Comparison of ENCODE assay signal across 8 cellular contexts in the genomic region with DNA sequence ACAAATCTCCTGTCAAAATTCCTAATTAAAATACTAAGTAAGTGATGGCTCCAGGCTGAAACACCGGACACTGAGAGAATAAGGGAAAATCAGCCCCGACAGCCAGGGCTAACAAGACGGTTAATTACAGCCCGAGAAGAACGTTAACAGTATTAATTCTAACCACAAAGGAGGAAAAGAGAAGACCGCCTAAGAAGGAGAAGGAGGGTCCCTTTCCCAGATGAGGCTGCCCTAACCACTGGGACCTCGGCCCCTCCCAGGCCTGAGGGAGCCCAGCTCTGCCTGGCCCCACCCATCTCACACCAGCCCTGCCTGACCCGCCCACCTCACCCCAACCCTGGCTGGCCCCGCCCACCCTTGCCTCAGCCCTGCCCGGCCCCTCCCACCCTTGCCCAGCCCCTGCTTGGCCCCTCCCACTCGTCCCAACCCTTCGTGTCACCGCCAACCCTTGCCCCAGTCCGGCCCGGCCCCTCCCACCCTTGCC. TPM values are rescaled to one million over a fixed set of nuclear protein-coding genes. Genes with fewer than 3 reads are reported as not detected.
DNase-seq lines count a peak whose midpoint lies in the region; ATAC-seq and TF ChIP-seq lines count a peak whose summit lies in the region.

No MANE protein-coding gene starts in this region.

- no peaks in the 10 kb centered on the region for H3K27me3 Mint-ChIP-seq in HFFc6 (ENCODE audit: insufficient read depth)
- no peaks in the 10 kb centered on the region for H3K27me3 Mint-ChIP-seq in T-cell
- no peaks in the 10 kb centered on the region for H3K27me3 Mint-ChIP-seq in central memory CD8-positive, alpha-beta T cell
- no peaks in the 10 kb centered on the region for H3K27me3 Mint-ChIP-seq in naive B cell

- H3K9me3 ChIP-seq in BLaER1 treated with 17β-estradiol and CSF1 and Interleukin-3, amounts not matched to agents 10 nM and 100 nM (replicated peaks in 1 of 11): no peaks in the 10 kb centered on the region
- H3K9me3 ChIP-seq in aorta (ENCODE audit: control insufficient read depth, low read length): no peaks in the 10 kb centered on the region

- intact Hi-C loops in aorta (cut with DNase I): no loop called here

- H3K9ac ChIP-seq in BLaER1 treated with 17β-estradiol and CSF1 and Interleukin-3, amounts not matched to agents 10 nM and 100 nM: peak overlapping the region; percentile 73 to 83 (median 80)

- TF ChIP-seq CTCF in HFFc6 (IDR thresholded peaks at IDR 0.05): no peak

- CTCF ChIA-PET in T-cell (lab: Charles Lee): no interaction called here

- H3K27ac ChIP-seq in BLaER1 treated with 17β-estradiol and CSF1 and Interleukin-3, amounts not matched to agents 10 nM and 100 nM: peak overlapping the region; percentile 81 to 96 (median 90)
- no peak overlapping the region for H3K27ac ChIP-seq in aorta (ENCODE audit: low read depth in 1 of 2, low read length in 2 of 2)

- H3K4me1 ChIP-seq in BLaER1 treated with 17β-estradiol and CSF1 and Interleukin-3, amounts not matched to agents 10 nM and 100 nM: peaks cover 61 to 84% (median 82%) of the 10 kb centered on the region in 10 experiments
- H3K4me1 ChIP-seq in aorta (ENCODE audit: control insufficient read depth in 1 of 2, insufficient read depth in 2 of 2, low read length in 2 of 2): no peaks in the 10 kb centered on the region

- H3K27ac Mint-ChIP-seq in HFFc6 (peak overlapping the region; percentile 71; the same call in 1 of the 2 replicates), T-cell (peak overlapping the region; percentile 80 to 98), naive B cell (peak overlapping the region; percentile 96 to 99 (median 97))
- peak overlapping the region; percentile 86 for H3K27ac Mint-ChIP-seq in central memory CD8-positive, alpha-beta T cell (ENCODE audit: low read depth)

- no peaks in the 10 kb centered on the region for H3K36me3 Mint-ChIP-seq in HFFc6 (ENCODE audit: low read depth)
- no peaks in the 10 kb centered on the region for H3K36me3 Mint-ChIP-seq in T-cell
- H3K36me3 Mint-ChIP-seq in central memory CD8-positive, alpha-beta T cell (ENCODE audit: insufficient read depth): peaks cover 11% of the 10 kb centered on the region
- no peaks in the 10 kb centered on the region for H3K36me3 Mint-ChIP-seq in naive B cell

- no peaks in the 10 kb centered on the region for H3K36me3 ChIP-seq in BLaER1 treated with 17β-estradiol and CSF1 and Interleukin-3, amounts not matched to agents 10 nM and 100 nM
- H3K36me3 ChIP-seq in aorta (ENCODE audit: control insufficient read depth in 1 of 2, insufficient read depth in 2 of 2, low read length in 1 of 2): no peaks in the 10 kb centered on the region

- 81 to 92% methylated on average over 10 to 15 of the region's 15 CpGs for WGBS in aorta, 2 donors

- H3K4me2 ChIP-seq in BLaER1 treated with 17β-estradiol and CSF1 and Interleukin-3, amounts not matched to agents 10 nM and 100 nM: peak overlapping the region; percentile 91 to 99 (median 98)

- peaks cover 10% of the 10 kb centered on the region for H3K4me1 Mint-ChIP-seq in HFFc6 (ENCODE audit: low read depth)
- H3K4me1 Mint-ChIP-seq in T-cell: peaks cover 39 to 59% (median 52%) of the 10 kb centered on the region in 3 donors
- H3K4me1 Mint-ChIP-seq in central memory CD8-positive, alpha-beta T cell: peaks cover 35% of the 10 kb centered on the region
- H3K4me1 Mint-ChIP-seq in naive B cell: peaks cover 35 to 43% (median 41%) of the 10 kb centered on the region in 3 donors

- H3K9me3 Mint-ChIP-seq in HFFc6 (no peaks in the 10 kb centered on the region), T-cell (no peaks in the 10 kb centered on the region), naive B cell (no peaks in the 10 kb centered on the region)
- H3K9me3 Mint-ChIP-seq in central memory CD8-positive, alpha-beta T cell: no peaks in the 10 kb centered on the region

- peaks cover 0 to 17% (median 0%) of the 10 kb centered on the region in 11 experiments; a peak in 5 of 22 replicates for H4K20me1 ChIP-seq in BLaER1 treated with 17β-estradiol and CSF1 and Interleukin-3, amounts not matched to agents 10 nM and 100 nM

- peak overlapping the region in 5 of 10 experiments; percentile 22 to 60 (median 31); a peak in 6 of 20 replicates for H3K4me3 ChIP-seq in BLaER1 treated with 17β-estradiol and CSF1 and Interleukin-3, amounts not matched to agents 10 nM and 100 nM
- no peak overlapping the region for H3K4me3 ChIP-seq in aorta (ENCODE audit: low read length in 2 of 2)

- POLR2A ChIA-PET in T-cell (lab: Charles Lee): no interaction called here

- ATAC-seq in T-cell (replicated peaks in 1 of 4): no peak
- no peak for ATAC-seq in central memory CD8-positive, alpha-beta T cell (replicated peaks; ENCODE audit: extremely low read depth, poor library complexity, severe bottlenecking)
- peak in 1 of 2 donors; percentile 6 for ATAC-seq in naive B cell (ENCODE audit: low read depth in 2 of 2)
- no peak for ATAC-seq in aorta (ENCODE audit: low FRiP score)
- ATAC-seq in GM21576 (IDR thresholded peaks at IDR 0.05; ENCODE audit: unreplicated experiment): no peak

- DNase-seq in HFFc6 (no peak), T-cell (peak in 21 of 34 experiments; percentile 27 to 66 (median 43)), naive B cell (peak; percentile 43), aorta (peak; percentile 81 to 89), DMS79 treated with DMSO at 0.1 percent for 48 hours (lab: John Stamatoyannopoulos, UW) (no peak)
- DNase-seq in central memory CD8-positive, alpha-beta T cell (ENCODE audit: low spot score in 2 of 2): no peak

- H3K27me3 ChIP-seq in BLaER1 treated with 17β-estradiol and CSF1 and Interleukin-3, amounts not matched to agents 10 nM and 100 nM: no peaks in the 10 kb centered on the region
- H3K27me3 ChIP-seq in aorta (ENCODE audit: control insufficient read depth in 1 of 2, insufficient read depth in 2 of 2, low read length in 1 of 2): no peaks in the 10 kb centered on the region

- no peak overlapping the region for H3K4me3 Mint-ChIP-seq in HFFc6
- peak overlapping the region in 1 of 3 donors; percentile 74 for H3K4me3 Mint-ChIP-seq in T-cell
- H3K4me3 Mint-ChIP-seq in central memory CD8-positive, alpha-beta T cell: peak overlapping the region; percentile 57
- H3K4me3 Mint-ChIP-seq in naive B cell: peak overlapping the region in 5 of 8 donors; percentile 39 to 75 (median 62)

RNA-seq across cellular contexts. Expression of gene PWWP2B, which starts 51.3 kb away (rescaled TPM):
- 1 to 10 TPM; 4.1 to 6.3 (median 4.7) TPM for total RNA-seq in HFFc6 (2021; fragmentation: NEBNext Ultra II Directional; extraction: Animal tissue kit (Norgen Biotek cat#: 25700))
- total RNA-seq in T-cell (10 to 100 TPM; 11.5 to 15.3 (median 13.6) TPM), aorta (1 to 10 TPM; 6.8 to 8.7 TPM)
- polyA plus RNA-seq in naive B cell (ENCODE audit: low read depth in 6 of 6) (10 to 100 TPM in 1 of 6 donors, 1 to 10 TPM in 5; 3.3 to 10.3 (median 6.2) TPM), aorta (1 to 10 TPM; 2.0 to 3.6 TPM)

Comparison
In these comparisons a context has a peak if more than half of its experiments do, and no peak if none do; other contexts are left out.
1. H3K27ac ChIP-seq: peak in BLaER1 treated with 17β-estradiol and CSF1 and Interleukin-3, amounts not matched to agents 10 nM and 100 nM (11 of 11); none in aorta (0 of 2).
2. DNase-seq: peak in T-cell (21 of 34), naive B cell (single experiment) and aorta (2 of 2); none in HFFc6 (single experiment), central memory CD8-positive, alpha-beta T cell (0 of 2) and DMS79 treated with DMSO at 0.1 percent for 48 hours (single experiment).
3. Peak in every context shown above with its lines, with median percentiles within 50 percentile points of each other: H3K27ac Mint-ChIP-seq.